In genomic region chr12:52223411-52224039, GRCh38 we compare ENCODE assay signal across 1 cellular context.
TF ChIP-seq lines count a peak whose summit lies in the region.

No MANE protein-coding gene starts in this region.

TF ChIP-seq in IMR-90, 13 proteins besides CTCF, POLR2A, EP300 and RAD21:
- TF ChIP-seq FOS (IDR thresholded peaks at IDR 0.05; ENCODE audit: low read depth, low read length) (0 out of 2 replicates have a peak, but pooled peaks have one; percentile 40), MAZ (IDR thresholded peaks at IDR 0.05; ENCODE audit: borderline replicate concordance, low read depth, low read length) (no peak)
